ENCODE assay signal across 8 cellular contexts in genomic region chr4:107862658-107863057, GRCh38. TPM values are rescaled to one million over a fixed set of nuclear protein-coding genes. Genes with fewer than 3 reads are reported as not detected.
DNase-seq lines count a peak whose midpoint lies in the region; ATAC-seq, FAIRE-seq and TF ChIP-seq lines count a peak whose summit lies in the region.

No MANE protein-coding gene starts in this region.

- H3K9me3 Mint-ChIP-seq in CD4-positive, alpha-beta T cell: no peaks in the 10 kb centered on the region
- H3K9me3 Mint-ChIP-seq in activated CD8-positive, alpha-beta T cell treated with anti-CD3 and anti-CD28 coated beads for 36 hours: no peaks in the 10 kb centered on the region

- POLR2A ChIA-PET in CD4-positive, alpha-beta T cell (lab: Charles Lee): no interaction called here
- POLR2A ChIA-PET in activated CD8-positive, alpha-beta T cell treated with anti-CD3 and anti-CD28 coated beads for 36 hours (lab: Charles Lee): no interaction called here

- intact Hi-C loops in CD4-positive, alpha-beta T cell (cut with DNase I, micrococcal nuclease): no loop called here
- intact Hi-C loops in activated CD8-positive, alpha-beta T cell treated with anti-CD3 and anti-CD28 coated beads for 36 hours (cut with micrococcal nuclease): no loop called here

- no peaks in the 10 kb centered on the region for H3K9me3 ChIP-seq in CD4-positive, alpha-beta T cell (ENCODE audit: control insufficient read depth, low read length)

- CTCF ChIA-PET in CD4-positive, alpha-beta T cell (lab: Charles Lee): no interaction called here
- CTCF ChIA-PET in activated CD8-positive, alpha-beta T cell treated with anti-CD3 and anti-CD28 coated beads for 36 hours (lab: Charles Lee): interaction anchor here (2.0 kb wide), 1 partner anchor 128 kb away, joined by 4 read pairs; no protein-coding TSS in a partner anchor

- H3K36me3 Mint-ChIP-seq in CD4-positive, alpha-beta T cell (ENCODE audit: low read depth): no peaks in the 10 kb centered on the region
- H3K36me3 Mint-ChIP-seq in activated CD8-positive, alpha-beta T cell treated with anti-CD3 and anti-CD28 coated beads for 36 hours (ENCODE audit: low read depth): no peaks in the 10 kb centered on the region

- FAIRE-seq in islet of Langerhans (lab: Jason Lieb, UNC): peak; percentile 99

- no peak overlapping the region for H3K27ac Mint-ChIP-seq in CD4-positive, alpha-beta T cell
- H3K27ac Mint-ChIP-seq in activated CD8-positive, alpha-beta T cell treated with anti-CD3 and anti-CD28 coated beads for 36 hours: no peak overlapping the region

- peaks cover 22% of the 10 kb centered on the region for H3K27me3 ChIP-seq in CD4-positive, alpha-beta T cell (ENCODE audit: control insufficient read depth, insufficient read depth, low read length)

- peak; percentile 48 for ATAC-seq in CD4-positive, alpha-beta T cell (ENCODE audit: poor library complexity)
- peak; percentile 60 for ATAC-seq in HG02938 (IDR thresholded peaks at IDR 0.05; ENCODE audit: unreplicated experiment)
- ATAC-seq in activated CD8-positive, alpha-beta T cell treated with anti-CD3 and anti-CD28 coated beads for 36 hours: peak; percentile 73
- ATAC-seq in HG02981 (IDR thresholded peaks at IDR 0.05; ENCODE audit: unreplicated experiment): no peak

- no peak overlapping the region for H3K27ac ChIP-seq in CD4-positive, alpha-beta T cell (ENCODE audit: low read depth, low read length)

- no peak for DNase-seq in CD4-positive, alpha-beta T cell
- peak; percentile 32 for DNase-seq in activated CD8-positive, alpha-beta T cell treated with anti-CD3 and anti-CD28 coated beads for 36 hours
- DNase-seq in activated effector memory CD4-positive, alpha-beta T cell treated with Interleukin-2 at 50 U/mL for 16 hours: no peak
- DNase-seq in GM19240 (ENCODE audit: insufficient read length, low spot score): no peak
- DNase-seq in NCI-H187 (lab: John Stamatoyannopoulos, UW): no peak

- TF ChIP-seq CTCF in CD4-positive, alpha-beta T cell (IDR thresholded peaks at IDR 0.05): no peak
- TF ChIP-seq CTCF in activated CD8-positive, alpha-beta T cell treated with anti-CD3 and anti-CD28 coated beads for 36 hours (IDR thresholded peaks at IDR 0.05): no peak

- H3K4me1 Mint-ChIP-seq in CD4-positive, alpha-beta T cell (ENCODE audit: low read depth): no peaks in the 10 kb centered on the region
- H3K4me1 Mint-ChIP-seq in activated CD8-positive, alpha-beta T cell treated with anti-CD3 and anti-CD28 coated beads for 36 hours (ENCODE audit: low read depth): peaks cover 13% of the 10 kb centered on the region

- no peak overlapping the region for H3K4me3 Mint-ChIP-seq in CD4-positive, alpha-beta T cell
- H3K4me3 Mint-ChIP-seq in activated CD8-positive, alpha-beta T cell treated with anti-CD3 and anti-CD28 coated beads for 36 hours: no peak overlapping the region

- H3K27me3 Mint-ChIP-seq in CD4-positive, alpha-beta T cell: peaks cover 5% of the 10 kb centered on the region
- H3K27me3 Mint-ChIP-seq in activated CD8-positive, alpha-beta T cell treated with anti-CD3 and anti-CD28 coated beads for 36 hours: peaks cover 14% of the 10 kb centered on the region

RNA-seq across cellular contexts. Expression of gene SGMS2, which starts 37.9 kb away (rescaled TPM):
- under 1 TPM in 1 of 2 experiments, not detected in 1; 0.08 TPM for total RNA-seq in CD4-positive, alpha-beta T cell
- total RNA-seq in activated CD8-positive, alpha-beta T cell treated with anti-CD3 and anti-CD28 coated beads for 36 hours: under 1 TPM; 0.14 to 0.40 TPM
